22 cellular contexts compared by ENCODE assay signal in genomic region chr7:39349452-39350123, GRCh38.
A peak's percentile ranks its signal among the peaks of the same experiment; 100 is the strongest.
DNase-seq lines count a peak whose midpoint lies in the region; ATAC-seq and TF ChIP-seq lines count a peak whose summit lies in the region.
"Had no signal": no experiment of that assay in that cellular context is flagged by ENCODE, and none has a peak within 500 bp of the region (broad histone marks: within the 10 kb centered on the region; RNA-seq: fewer than 3 reads in every experiment).

No MANE protein-coding gene starts in this region.

- no peak overlapping the region for H3K4ac ChIP-seq in H9 (ENCODE audit: low read depth, low read length)

- H3K79me1 ChIP-seq in H9 (ENCODE audit: insufficient read depth, low read depth, low read length, poor library complexity, severe bottlenecking), result no peaks in the 10 kb centered on the region

- no peak overlapping the region for H4K5ac ChIP-seq in H9 (ENCODE audit: insufficient read length, low read depth, low read length)

- H3K36me3 Mint-ChIP-seq in H9 (ENCODE audit: insufficient read depth in 1 of 3, low read depth in 3 of 3) (no peaks in the 10 kb centered on the region), neural progenitor cell (no peaks in the 10 kb centered on the region)

- no peak overlapping the region for H3K56ac ChIP-seq in H9 (ENCODE audit: insufficient read length, low read depth, low read length)

- H3K18ac ChIP-seq in H9 (ENCODE audit: insufficient read length, low read depth, low read length), result no peak overlapping the region

- H3K4me2 ChIP-seq in H9 (ENCODE audit: insufficient read depth, insufficient read length, low read length) (no peak overlapping the region), neural progenitor cell (no peak overlapping the region)
- H3K4me2 ChIP-seq: PC-9 had no signal

- H3T11ph ChIP-seq in H9 (ENCODE audit: low read length), result no peak overlapping the region

- H3K4me1 ChIP-seq in H9 (ENCODE audit: insufficient read depth, low read length) (peaks cover 7% of the 10 kb centered on the region), neural progenitor cell (peaks cover 24% of the 10 kb centered on the region), gastroesophageal sphincter (peaks cover 0 to 12% (median 0%) of the 10 kb centered on the region in 3 donors)
- H3K4me1 ChIP-seq: Caco-2, SJCRH30 had no signal

- no peak overlapping the region for H2AK5ac ChIP-seq in H9 (ENCODE audit: insufficient read length, low read length)

- no peak overlapping the region for H3K27ac Mint-ChIP-seq in H9
- H3K27ac Mint-ChIP-seq in neural progenitor cell, result peak overlapping the region; percentile 18
- H3K27ac Mint-ChIP-seq: CD4-positive, alpha-beta T cell had no signal

- H2BK15ac ChIP-seq in H9 (ENCODE audit: low read depth, low read length), result no peak overlapping the region; the same call in 1 of the 2 replicates

- H4K20me1 ChIP-seq in H9 (ENCODE audit: control insufficient read depth, insufficient read depth, insufficient read length) (no peaks in the 10 kb centered on the region), neural progenitor cell (ENCODE audit: low read depth) (peaks cover 5% of the 10 kb centered on the region)

- H3K27me3 ChIP-seq in H9 (ENCODE audit: insufficient read depth, low read length) (peaks cover 2% of the 10 kb centered on the region; the same call in 1 of the 2 replicates), neural progenitor cell (no peaks in the 10 kb centered on the region), gastroesophageal sphincter (no peaks in the 10 kb centered on the region)

- H2BK12ac ChIP-seq in H9 (ENCODE audit: insufficient read length, low read depth, low read length), result no peak overlapping the region

- DNase-seq in NOMO-1 treated with DMSO at 0.1 percent for 48 hours (lab: John Stamatoyannopoulos, UW; ENCODE audit: unreplicated experiment), result peak; percentile 4
- DNase-seq in NOMO-1 (lab: John Stamatoyannopoulos, UW; ENCODE audit: unreplicated experiment in 2 of 2), result no peak
- DNase-seq in H9, result no peak
- peak; percentile 2 for DNase-seq in OCI-M1 (lab: John Stamatoyannopoulos, UW)
- no peak for DNase-seq in neural progenitor cell (ENCODE audit: low spot score)
- DNase-seq in HuH-7.5 (ENCODE audit: low spot score), result no peak
- DNase-seq: 8988T; Caco-2; CD4-positive, alpha-beta T cell; DMS153; GDM1; NCI-H1105; NCI-H1694; NCI-H2081 treated with DMSO at 0.1 percent for 48 hours; NCI-H446 treated with DMSO at 0.1 percent for 48 hours; NK-92 treated with Interleukin-12 subunit alpha and Interleukin-12 subunit beta, amount 100 ng/mL, for 24 hours; SJCRH30 had no signal

- H3K9me3 Mint-ChIP-seq in H9 (no peaks in the 10 kb centered on the region), neural progenitor cell (no peaks in the 10 kb centered on the region)
- H3K9me3 Mint-ChIP-seq: CD4-positive, alpha-beta T cell had no signal

- WGBS in H9 (ENCODE audit: extremely low coverage, insufficient read length, low lambda C conversion rate), result no CpG with 5 or more reads among the region's 7 CpGs
- WGBS in gastroesophageal sphincter (ENCODE audit: low coverage in 1 of 2), 2 donors, result 73 to 77% methylated on average over 7 of the region's 7 CpGs

- ATAC-seq in HG02610 (IDR thresholded peaks at IDR 0.05; ENCODE audit: unreplicated experiment) (no peak), gastroesophageal sphincter (no peak)
- ATAC-seq: HepG2 had no signal

- H3K4me3 Mint-ChIP-seq in H9 (no peak overlapping the region), neural progenitor cell (no peak overlapping the region)
- H3K4me3 Mint-ChIP-seq: CD4-positive, alpha-beta T cell had no signal

- peak overlapping the region; percentile 51; the same call in 1 of the 2 replicates for H3K14ac ChIP-seq in H9 (ENCODE audit: insufficient read depth, low read length)

- TF ChIP-seq CTCF in H9 (conservative IDR thresholded peaks at IDR 0.05) (no peak), neural progenitor cell (IDR thresholded peaks at IDR 0.05) (no peak), gastroesophageal sphincter (IDR thresholded peaks at IDR 0.05) (no peak)

- no peak for TF ChIP-seq EP300 in gastroesophageal sphincter (IDR thresholded peaks at IDR 0.05)

- H2AFZ ChIP-seq in H9 (ENCODE audit: low read length) (no peak overlapping the region), neural progenitor cell (replicated peaks) (no peak overlapping the region)
- H2AFZ ChIP-seq: PC-9 had no signal

- no peak overlapping the region for H4K91ac ChIP-seq in H9 (ENCODE audit: insufficient read length, low read depth, low read length)

- H3K27me3 Mint-ChIP-seq in H9 (ENCODE audit: low read depth) (no peaks in the 10 kb centered on the region), neural progenitor cell (ENCODE audit: insufficient read depth, low read depth) (peaks cover 5% of the 10 kb centered on the region)

- no peaks in the 10 kb centered on the region for H3K79me2 ChIP-seq in H9 (ENCODE audit: insufficient read depth, low read length)
- no peaks in the 10 kb centered on the region for H3K79me2 ChIP-seq in neural progenitor cell (ENCODE audit: low read depth)

- H3K23ac ChIP-seq in H9 (ENCODE audit: insufficient read length, low read depth, low read length), result no peak overlapping the region

- no peak overlapping the region for H4K8ac ChIP-seq in H9 (replicated peaks; ENCODE audit: insufficient read length, low read depth, low read length)

- H2BK5ac ChIP-seq in H9 (ENCODE audit: insufficient read length, low read length), result no peak overlapping the region

- peaks cover 21% of the 10 kb centered on the region for H3F3A ChIP-seq in neural progenitor cell (ENCODE audit: low read depth)

- no peaks in the 10 kb centered on the region for H3K36me3 ChIP-seq in neural progenitor cell
- no peaks in the 10 kb centered on the region for H3K36me3 ChIP-seq in gastroesophageal sphincter
- H3K36me3 ChIP-seq: HAP-1, SJCRH30 had no signal

- H3K4me1 Mint-ChIP-seq in H9 (peaks cover 43 to 44% of the 10 kb centered on the region in 2 experiments), neural progenitor cell (peaks cover 27% of the 10 kb centered on the region)

- H2BK20ac ChIP-seq in H9 (ENCODE audit: low read depth, low read length, poor library complexity, severe bottlenecking), result no peak overlapping the region

- H3K9me3 ChIP-seq in H9 (ENCODE audit: control insufficient read depth, low read depth, low read length) (no peaks in the 10 kb centered on the region), neural progenitor cell (ENCODE audit: low read depth) (no peaks in the 10 kb centered on the region), gastroesophageal sphincter (no peaks in the 10 kb centered on the region)
- H3K9me3 ChIP-seq: Caco-2, HAP-1, SJCRH30 had no signal

- H3K27ac ChIP-seq in H9 (ENCODE audit: insufficient read length, low read depth, low read length) (no peak overlapping the region), neural progenitor cell (no peak overlapping the region), gastroesophageal sphincter (no peak overlapping the region)
- H3K27ac ChIP-seq: PC-9, SJCRH30 had no signal

- no peaks in the 10 kb centered on the region for H3K23me2 ChIP-seq in H9 (ENCODE audit: insufficient read length, low read depth, low read length, poor library complexity, severe bottlenecking)

- H3K9ac ChIP-seq in H9 (ENCODE audit: extremely low read depth, insufficient read length, low read length), result no peak overlapping the region
- H3K9ac ChIP-seq in neural progenitor cell, result no peak overlapping the region

- H2BK120ac ChIP-seq in H9 (ENCODE audit: low read depth, low read length, poor library complexity, severe bottlenecking), result no peak overlapping the region

- no peak for TF ChIP-seq POLR2A in gastroesophageal sphincter (IDR thresholded peaks at IDR 0.05)

- H3K4me3 ChIP-seq in neural progenitor cell (no peak overlapping the region), gastroesophageal sphincter (no peak overlapping the region)
- H3K4me3 ChIP-seq: HAP-1, PC-9, SJCRH30 had no signal

Comparison
In these comparisons a context has a peak if more than half of its experiments do, and no peak if none do; other contexts are left out.
1. DNase-seq: peak in NOMO-1 treated with DMSO at 0.1 percent for 48 hours (single experiment) and OCI-M1 (single experiment); none in NOMO-1 (0 of 2), H9 (single experiment), neural progenitor cell (single experiment) and HuH-7.5 (single experiment).